ENCODE assay signal across 9 cellular contexts in genomic region chr12:29309320-29309902, GRCh38.
DNase-seq lines count a peak whose midpoint lies in the region; ATAC-seq and TF ChIP-seq lines count a peak whose summit lies in the region.
"Had no signal": no experiment of that assay in that cellular context is flagged by ENCODE, and none has a peak within 500 bp of the region (broad histone marks: within the 10 kb centered on the region; RNA-seq: fewer than 3 reads in every experiment).

No MANE protein-coding gene starts in this region.

- H4K20me1 ChIP-seq in DOHH2 (ENCODE audit: control insufficient read depth, insufficient read depth, low read depth, low read length) (no peaks in the 10 kb centered on the region), neural cell (ENCODE audit: insufficient read depth) (no peaks in the 10 kb centered on the region)

- H3K9me2 ChIP-seq in DOHH2 (replicated peaks; ENCODE audit: control insufficient read depth, low read length), result no peaks in the 10 kb centered on the region
- H3K9me2 ChIP-seq in neural cell (ENCODE audit: insufficient read depth, low read length), result no peaks in the 10 kb centered on the region

- ATAC-seq in body of pancreas, result no peak
- no peak for ATAC-seq in GM19452 (IDR thresholded peaks at IDR 0.05; ENCODE audit: unreplicated experiment)

- H3K9ac ChIP-seq in neural cell (ENCODE audit: low read length), result no peak overlapping the region

- no peak for TF ChIP-seq EP300 in neural cell (conservative IDR thresholded peaks at IDR 0.05; ENCODE audit: poor library complexity, severe bottlenecking)
- TF ChIP-seq EP300 in suprapubic skin (IDR thresholded peaks at IDR 0.05), result no peak

- CTCF ChIA-PET in activated CD4-positive, alpha-beta T cell treated with anti-CD3 and anti-CD28 coated beads, Interleukin-2, amount 10 ng/mL, durations not matched to agents 7 days and 5 days (lab: Charles Lee), result no interaction called here

- no peak overlapping the region for H3K4me2 ChIP-seq in DOHH2 (ENCODE audit: low read length)
- no peak overlapping the region for H3K4me2 ChIP-seq in neural cell (ENCODE audit: low read length)

- no peaks in the 10 kb centered on the region for H3K79me2 ChIP-seq in DOHH2 (ENCODE audit: control insufficient read depth, low read length)
- H3K79me2 ChIP-seq in neural cell (replicated peaks; ENCODE audit: insufficient read depth, low read length), result no peaks in the 10 kb centered on the region

- H3F3A ChIP-seq in DOHH2 (ENCODE audit: control insufficient read depth, insufficient read depth) (no peaks in the 10 kb centered on the region), neural cell (ENCODE audit: insufficient read depth, low read length, poor library complexity, severe bottlenecking) (no peaks in the 10 kb centered on the region)

- H3K27me3 ChIP-seq in DOHH2 (ENCODE audit: control insufficient read depth, low read length), result no peaks in the 10 kb centered on the region
- no peaks in the 10 kb centered on the region for H3K27me3 ChIP-seq in body of pancreas
- no peaks in the 10 kb centered on the region for H3K27me3 ChIP-seq in neural cell (ENCODE audit: insufficient read depth, low read depth, low read length)
- H3K27me3 ChIP-seq in suprapubic skin, result no peaks in the 10 kb centered on the region
- H3K27me3 ChIP-seq: neutrophil had no signal

- TF ChIP-seq POLR2A in body of pancreas (IDR thresholded peaks at IDR 0.05) (no peak), suprapubic skin (IDR thresholded peaks at IDR 0.05) (no peak)

- H3K4me1 ChIP-seq in DOHH2 (ENCODE audit: control insufficient read depth, low read length) (no peaks in the 10 kb centered on the region), body of pancreas (no peaks in the 10 kb centered on the region), suprapubic skin (no peaks in the 10 kb centered on the region)

- no peaks in the 10 kb centered on the region for H3K9me3 Mint-ChIP-seq in activated CD4-positive, alpha-beta T cell treated with anti-CD3 and anti-CD28 coated beads, Interleukin-2, amount 10 ng/mL, durations not matched to agents 7 days and 5 days

- H3K4me3 Mint-ChIP-seq in activated CD4-positive, alpha-beta T cell treated with anti-CD3 and anti-CD28 coated beads, Interleukin-2, amount 10 ng/mL, durations not matched to agents 7 days and 5 days, result no peak overlapping the region

- H3K36me3 Mint-ChIP-seq in activated CD4-positive, alpha-beta T cell treated with anti-CD3 and anti-CD28 coated beads, Interleukin-2, amount 10 ng/mL, durations not matched to agents 7 days and 5 days (ENCODE audit: low read depth), result no peaks in the 10 kb centered on the region

- POLR2A ChIA-PET in activated CD4-positive, alpha-beta T cell treated with anti-CD3 and anti-CD28 coated beads, Interleukin-2, amount 10 ng/mL, durations not matched to agents 7 days and 5 days (lab: Charles Lee), result no interaction called here

- H3K27ac ChIP-seq in DOHH2 (ENCODE audit: low read depth, low read length), result no peak overlapping the region
- no peak overlapping the region for H3K27ac ChIP-seq in body of pancreas
- H3K27ac ChIP-seq in neural cell (ENCODE audit: low read length), result no peak overlapping the region
- H3K27ac ChIP-seq in suprapubic skin, result no peak overlapping the region
- H3K27ac ChIP-seq: neutrophil had no signal

- intact Hi-C loops in body of pancreas (cut with DNase I), result no loop called here

- H3K27me3 Mint-ChIP-seq in activated CD4-positive, alpha-beta T cell treated with anti-CD3 and anti-CD28 coated beads, Interleukin-2, amount 10 ng/mL, durations not matched to agents 7 days and 5 days, result no peaks in the 10 kb centered on the region

- WGBS in body of pancreas, 2 donors, result 48 to 85% methylated on average over 4 of the region's 4 CpGs
- 92% methylated on average over 4 of the region's 4 CpGs for WGBS in suprapubic skin

- no peaks in the 10 kb centered on the region for H3K4me1 Mint-ChIP-seq in activated CD4-positive, alpha-beta T cell treated with anti-CD3 and anti-CD28 coated beads, Interleukin-2, amount 10 ng/mL, durations not matched to agents 7 days and 5 days

- no peak overlapping the region for H3K27ac Mint-ChIP-seq in activated CD4-positive, alpha-beta T cell treated with anti-CD3 and anti-CD28 coated beads, Interleukin-2, amount 10 ng/mL, durations not matched to agents 7 days and 5 days

- TF ChIP-seq RAD21 in neural cell (conservative IDR thresholded peaks at IDR 0.05), result peak; percentile 64

- TF ChIP-seq CTCF in DOHH2 (IDR thresholded peaks at IDR 0.05; ENCODE audit: low read depth, low read length, poor library complexity, severe bottlenecking) (peak; percentile 45), body of pancreas (IDR thresholded peaks at IDR 0.05) (peak in 6 of 7 experiments; percentile 18 to 34 (median 22)), neural cell (IDR thresholded peaks at IDR 0.05; ENCODE audit: poor library complexity, severe bottlenecking) (peak; percentile 64), suprapubic skin (IDR thresholded peaks at IDR 0.05) (no peak)

- H2AFZ ChIP-seq in neural cell (ENCODE audit: low read depth, low read length), result no peak overlapping the region

- no peaks in the 10 kb centered on the region for H3K36me3 ChIP-seq in DOHH2 (ENCODE audit: control insufficient read depth, low read length)
- H3K36me3 ChIP-seq in body of pancreas (replicated peaks in 1 of 2; ENCODE audit: insufficient read depth in 1 of 2, low read depth in 2 of 2), result no peaks in the 10 kb centered on the region
- no peaks in the 10 kb centered on the region for H3K36me3 ChIP-seq in neural cell (ENCODE audit: insufficient read depth, low read length)
- no peaks in the 10 kb centered on the region for H3K36me3 ChIP-seq in suprapubic skin

- DNase-seq in M059J (ENCODE audit: low read depth), result peak; percentile 30
- no peak for DNase-seq in body of pancreas
- no peak for DNase-seq in suprapubic skin (ENCODE audit: low spot score in 2 of 2)
- no peak for DNase-seq in activated CD4-positive, alpha-beta T cell treated with anti-CD3 and anti-CD28 coated beads, Interleukin-2, amount 10 ng/mL, durations not matched to agents 7 days and 5 days
- DNase-seq: cortex of kidney had no signal

- H3K9me3 ChIP-seq in DOHH2 (ENCODE audit: control insufficient read depth, insufficient read depth, low read length), result no peaks in the 10 kb centered on the region
- H3K9me3 ChIP-seq in body of pancreas, result no peaks in the 10 kb centered on the region
- no peaks in the 10 kb centered on the region for H3K9me3 ChIP-seq in neural cell (ENCODE audit: low read length)
- H3K9me3 ChIP-seq in suprapubic skin, result no peaks in the 10 kb centered on the region
- H3K9me3 ChIP-seq: neutrophil had no signal

- H3K4me3 ChIP-seq in DOHH2 (ENCODE audit: low read length) (no peak overlapping the region), body of pancreas (no peak overlapping the region), neural cell (ENCODE audit: low read length) (no peak overlapping the region), suprapubic skin (no peak overlapping the region)

TF ChIP-seq in neural cell, 6 proteins besides CTCF, POLR2A, EP300 and RAD21:
- TF ChIP-seq EZH2 (IDR thresholded peaks at IDR 0.05; ENCODE audit: borderline replicate concordance, insufficient read depth, low read length, poor library complexity, severe bottlenecking), result no peak
- peak; percentile 67 for TF ChIP-seq SMC3 (conservative IDR thresholded peaks at IDR 0.05; ENCODE audit: poor library complexity)

Comparison
In these comparisons a context has a peak if more than half of its experiments do, and no peak if none do; other contexts are left out.
1. CTCF ChIP-seq: peak in DOHH2 (single experiment), body of pancreas (6 of 7) and neural cell (single experiment); none in suprapubic skin (0 of 2).